In genomic region chr22:37801946-37802309, GRCh38 we compare ENCODE assay signal across 9 cellular contexts. TPM values are rescaled to one million over a fixed set of nuclear protein-coding genes. Genes with fewer than 3 reads are reported as not detected.
DNase-seq lines count a peak whose midpoint lies in the region; ATAC-seq and TF ChIP-seq lines count a peak whose summit lies in the region.
"Had no signal": no experiment of that assay in that cellular context is flagged by ENCODE, and none has a peak within 500 bp of the region (broad histone marks: within the 10 kb centered on the region; RNA-seq: fewer than 3 reads in every experiment).

No MANE protein-coding gene starts in this region.

- DNase-seq in activated T-cell treated with anti-CD3 and anti-CD28 coated beads, Interleukin-2, amount 50 U/mL, for 24 hours, result no peak
- DNase-seq in activated T-cell treated with anti-CD3 and anti-CD28 coated beads for 4 hours (no peak), UCSD-AML1 (lab: John Stamatoyannopoulos, UW; ENCODE audit: unreplicated experiment) (peak; percentile 49), right cardiac atrium (no peak), smooth muscle cell (lab: John Stamatoyannopoulos, UW; ENCODE audit: unreplicated experiment) (no peak), medulla oblongata (ENCODE audit: extremely low spot score) (no peak)
- no peak for DNase-seq in stimulated activated CD4-positive, alpha-beta T cell treated with anti-CD3 and anti-CD28 coated beads, Interleukin-2, amount 100 ng/mL, for 48 hours

- H3K27ac Mint-ChIP-seq in activated T-cell treated with anti-CD3 and anti-CD28 coated beads, Interleukin-2, amount 50 U/mL, for 24 hours, result no peak overlapping the region

- peak overlapping the region; percentile 85 for H2AFZ ChIP-seq in smooth muscle cell (ENCODE audit: low read depth)

- peak overlapping the region; percentile 100 for H3K4me2 ChIP-seq in smooth muscle cell

- H3K9me3 ChIP-seq in right cardiac atrium (ENCODE audit: control insufficient read depth, low read length) (no peaks in the 10 kb centered on the region), smooth muscle cell (replicated peaks; ENCODE audit: low read depth) (no peaks in the 10 kb centered on the region)

- peaks cover 43% of the 10 kb centered on the region for H3K27me3 Mint-ChIP-seq in activated T-cell treated with anti-CD3 and anti-CD28 coated beads, Interleukin-2, amount 50 U/mL, for 24 hours

- H3K4me1 Mint-ChIP-seq in activated T-cell treated with anti-CD3 and anti-CD28 coated beads, Interleukin-2, amount 50 U/mL, for 24 hours (ENCODE audit: low read depth), result peaks cover 31% of the 10 kb centered on the region

- no peaks in the 10 kb centered on the region for H3K9me3 Mint-ChIP-seq in activated T-cell treated with anti-CD3 and anti-CD28 coated beads, Interleukin-2, amount 50 U/mL, for 24 hours

- H3K4me1 ChIP-seq in right cardiac atrium (ENCODE audit: control insufficient read depth, insufficient read depth, low read length), result peaks cover 5% of the 10 kb centered on the region
- H3K4me1 ChIP-seq in smooth muscle cell (ENCODE audit: low read depth), result peaks cover 28% of the 10 kb centered on the region

- TF ChIP-seq CTCF in smooth muscle cell (IDR thresholded peaks at IDR 0.05; ENCODE audit: borderline replicate concordance, insufficient read depth, poor library complexity, severe bottlenecking), result no peak

- ATAC-seq in right cardiac atrium (no peak), GM18868 (IDR thresholded peaks at IDR 0.05; ENCODE audit: unreplicated experiment) (no peak)

- peaks cover 17% of the 10 kb centered on the region for H4K20me1 ChIP-seq in smooth muscle cell (ENCODE audit: low read depth)

- H3K36me3 Mint-ChIP-seq in activated T-cell treated with anti-CD3 and anti-CD28 coated beads, Interleukin-2, amount 50 U/mL, for 24 hours (ENCODE audit: low read depth), result no peaks in the 10 kb centered on the region

- no peaks in the 10 kb centered on the region for H3K36me3 ChIP-seq in smooth muscle cell (ENCODE audit: low read depth)

- H3K4me3 ChIP-seq in right cardiac atrium (ENCODE audit: low read length) (peak overlapping the region; percentile 58), smooth muscle cell (peak overlapping the region; percentile 83)

- intact Hi-C loops in right cardiac atrium (cut with DNase I), result no loop called here

- 7% methylated on average over 13 of the region's 13 CpGs for WGBS in right cardiac atrium
- WGBS in smooth muscle cell (ENCODE audit: low lambda C conversion rate), result 5% methylated on average over 12 of the region's 13 CpGs

- no peak overlapping the region for H3K27ac ChIP-seq in right cardiac atrium (ENCODE audit: low read length)
- H3K27ac ChIP-seq in smooth muscle cell (ENCODE audit: low read depth), result no peak overlapping the region

- peaks cover 9% of the 10 kb centered on the region for H3F3A ChIP-seq in smooth muscle cell (ENCODE audit: low read depth)

- H3K27me3 ChIP-seq in right cardiac atrium (ENCODE audit: control insufficient read depth, insufficient read depth) (no peaks in the 10 kb centered on the region), smooth muscle cell (ENCODE audit: low read depth) (no peaks in the 10 kb centered on the region)

- no peak overlapping the region for H3K9ac ChIP-seq in smooth muscle cell (ENCODE audit: low read depth)

- peak overlapping the region; percentile 57 for H3K4me3 Mint-ChIP-seq in activated T-cell treated with anti-CD3 and anti-CD28 coated beads, Interleukin-2, amount 50 U/mL, for 24 hours

- H3K79me2 ChIP-seq in smooth muscle cell (ENCODE audit: low read depth), result peaks cover 13% of the 10 kb centered on the region

RNA-seq across cellular contexts. Expression of gene GCAT, which starts 5.8 kb away (rescaled TPM):
- total RNA-seq in right cardiac atrium (10 to 100 TPM; 10.3 to 20.2 (median 15.3) TPM), smooth muscle cell (10.8 and 13.5 TPM in 2 replicates)
- polyA plus RNA-seq in right cardiac atrium (19.5 TPM), smooth muscle cell (21.2 and 30.6 TPM in 2 replicates)

RNA-seq across cellular contexts. Expression of gene GALR3, which starts 21.3 kb away (rescaled TPM):
- total RNA-seq in right cardiac atrium (not detected), smooth muscle cell (not detected in 2 replicates)
- polyA plus RNA-seq in right cardiac atrium (not detected), smooth muscle cell (0.26 TPM in 1 of 2 replicates, not detected in the other)
- total RNA-seq: subcutaneous adipose tissue had no signal

RNA-seq across cellular contexts. Expression of gene ANKRD54, which starts 42.2 kb away (rescaled TPM):
- total RNA-seq in right cardiac atrium (10 to 100 TPM; 10.9 to 16.5 (median 14.5) TPM), smooth muscle cell (24.5 and 26.6 TPM in 2 replicates)
- polyA plus RNA-seq in right cardiac atrium (12.1 TPM), smooth muscle cell (22.2 and 26.2 TPM in 2 replicates)

RNA-seq across cellular contexts. Expression of gene EIF3L, which starts 47.3 kb away (rescaled TPM):
- 100 to 1,000 TPM; 291 to 354 (median 334) TPM for total RNA-seq in right cardiac atrium
- polyA plus RNA-seq in right cardiac atrium, result 144 TPM
- total RNA-seq in smooth muscle cell, result 264 and 274 TPM in 2 replicates
- 165 and 182 TPM in 2 replicates for polyA plus RNA-seq in smooth muscle cell
